Comparison of ENCODE assay signal across 13 cellular contexts in genomic region chr2:201854221-201854801, GRCh38. TPM values are rescaled to one million over a fixed set of nuclear protein-coding genes. Genes with fewer than 3 reads are reported as not detected.
DNase-seq lines count a peak whose midpoint lies in the region; ATAC-seq, FAIRE-seq and TF ChIP-seq lines count a peak whose summit lies in the region.
"Had no signal": no experiment of that assay in that cellular context is flagged by ENCODE, and none has a peak within 500 bp of the region (broad histone marks: within the 10 kb centered on the region; RNA-seq: fewer than 3 reads in every experiment).

No MANE protein-coding gene starts in this region.

- H3K36me3 ChIP-seq in K562 (ENCODE audit: control insufficient read depth, insufficient read depth, low read length) (no peaks in the 10 kb centered on the region), mesenchymal stem cell (ENCODE audit: control insufficient read depth in 1 of 2, insufficient read depth in 2 of 2, low read depth in 1 of 2, low read length in 2 of 2) (no peaks in the 10 kb centered on the region)
- H3K36me3 ChIP-seq: left lung had no signal

- no peaks in the 10 kb centered on the region for H4K20me1 ChIP-seq in K562 (replicated peaks; ENCODE audit: control insufficient read depth, insufficient read depth, low read length)

- H2BK120ac ChIP-seq in mesenchymal stem cell (ENCODE audit: low read depth, low read length): no peak overlapping the region

- H3K18ac ChIP-seq in mesenchymal stem cell (ENCODE audit: low read depth in 1 of 2, low read length in 2 of 2): peak overlapping the region; percentile 65 to 75

- WGBS in K562 (ENCODE audit: insufficient coverage, low coverage, missing lambda C conversion rate): 0% methylated on average over 4 of the region's 4 CpGs
- 0% methylated on average over 4 of the region's 4 CpGs for WGBS in mesenchymal stem cell

- peak overlapping the region in 1 of 2 experiments; percentile 67 for H3K4ac ChIP-seq in mesenchymal stem cell (ENCODE audit: low read depth in 1 of 2, low read length in 2 of 2)

- FAIRE-seq in K562 (lab: Jason Lieb, UNC): no peak

- ATAC-seq in K562 (no peak), GM21619 (IDR thresholded peaks at IDR 0.05; ENCODE audit: unreplicated experiment) (no peak), GM18861 (IDR thresholded peaks at IDR 0.05; ENCODE audit: unreplicated experiment) (no peak)
- ATAC-seq: left lung had no signal

- H3K14ac ChIP-seq in mesenchymal stem cell (ENCODE audit: low read length in 2 of 2): no peak overlapping the region

- H3K23ac ChIP-seq in mesenchymal stem cell (ENCODE audit: low read length in 2 of 2): no peak overlapping the region

- H3K9me3 ChIP-seq in K562 (replicated peaks; ENCODE audit: control insufficient read depth, insufficient read depth, low read depth, low read length) (no peaks in the 10 kb centered on the region), mesenchymal stem cell (ENCODE audit: control insufficient read depth, low read length) (no peaks in the 10 kb centered on the region)
- H3K9me3 ChIP-seq: left lung had no signal

- intact Hi-C loops in K562 (cut with micrococcal nuclease): no loop called here

- no peaks in the 10 kb centered on the region; a peak in 1 of 5 replicates for H3K4me1 ChIP-seq in K562 (replicated peaks in 1 of 2; ENCODE audit: control insufficient read depth in 2 of 2, insufficient read depth in 2 of 2, low read length in 2 of 2)
- H3K4me1 ChIP-seq in mesenchymal stem cell (ENCODE audit: control insufficient read depth, insufficient read depth, low read depth, low read length): peaks cover 6% of the 10 kb centered on the region
- H3K4me1 ChIP-seq: left lung had no signal

- H2AFZ ChIP-seq in K562 (ENCODE audit: low read depth, low read length) (no peak overlapping the region), mesenchymal stem cell (ENCODE audit: low read depth, low read length) (no peak overlapping the region)

- POLR2A ChIA-PET in K562 (lab: Yijun Ruan, JAX): interaction anchor here (1.0 kb wide), 1 partner anchor 16 kb away, joined by 4 read pairs; no protein-coding TSS in a partner anchor

- H3K9me1 ChIP-seq in K562 (ENCODE audit: control insufficient read depth, insufficient read depth, low read length): no peaks in the 10 kb centered on the region

- no peak for TF ChIP-seq CTCF in AG09319 (IDR thresholded peaks at IDR 0.05; ENCODE audit: low read depth, low read length)
- TF ChIP-seq CTCF in K562 (IDR thresholded peaks at IDR 0.05 in 2 of 3, conservative IDR thresholded peaks at IDR 0.05 in 1 of 3; ENCODE audit: insufficient read depth in 2 of 3, low read depth in 1 of 3, low read length in 3 of 3): no peak

- TF ChIP-seq RAD21 in K562 (CRISPR knock-in tag; conservative IDR thresholded peaks at IDR 0.05 in 1 of 2, IDR thresholded peaks at IDR 0.05 in 1 of 2): no peak

- no TSS peak for BruUV-seq in K562 (replicated peaks; lab: Mats Ljungman, UMichigan)

- no peaks in the 10 kb centered on the region for H3K79me1 ChIP-seq in mesenchymal stem cell (replicated peaks; ENCODE audit: low read length, poor library complexity, severe bottlenecking)

- H2BK5ac ChIP-seq in mesenchymal stem cell (ENCODE audit: low read depth, low read length, poor library complexity, severe bottlenecking): no peak overlapping the region

- in situ Hi-C loops in K562 (cut with MboI): loop anchor here (10.0 kb wide), 1 partner anchor 330 kb away; no protein-coding TSS in a partner anchor

- CTCF ChIA-PET in K562 (lab: Yijun Ruan, JAX; ENCODE audit: low intra/inter-chr PET ratio): interaction anchor here (0.6 kb wide), 1 partner anchor 330 kb away, joined by 3 read pairs; no protein-coding TSS in a partner anchor

- no peaks in the 10 kb centered on the region for H3K79me2 ChIP-seq in K562 (ENCODE audit: control insufficient read depth, insufficient read depth, low read length)

- no peak overlapping the region for H2AK5ac ChIP-seq in mesenchymal stem cell (ENCODE audit: low read length, severe bottlenecking)

- H3K4me3 ChIP-seq in K562: no peak overlapping the region
- no peak overlapping the region for H3K4me3 ChIP-seq in mesenchymal stem cell (ENCODE audit: insufficient read depth in 1 of 2, low read depth in 1 of 2, low read length in 2 of 2)
- H3K4me3 ChIP-seq: left lung had no signal

- H3K27me3 ChIP-seq in K562 (ENCODE audit: control insufficient read depth in 2 of 2, insufficient read depth in 2 of 2, low read length in 2 of 2) (peaks cover 3 to 19% of the 10 kb centered on the region in 2 experiments; a peak in 4 of 5 replicates), mesenchymal stem cell (ENCODE audit: control insufficient read depth in 1 of 2, insufficient read depth in 1 of 2, low read length in 2 of 2) (peaks cover 0 to 4% of the 10 kb centered on the region in 2 experiments)

- peak overlapping the region in 1 of 2 experiments; percentile 37 for H2BK12ac ChIP-seq in mesenchymal stem cell (ENCODE audit: low read length in 2 of 2)

- no peak overlapping the region for H2BK15ac ChIP-seq in mesenchymal stem cell (ENCODE audit: low read depth, poor library complexity, severe bottlenecking)

- H3K4me2 ChIP-seq in K562 (ENCODE audit: insufficient read depth, low read length) (no peak overlapping the region), mesenchymal stem cell (ENCODE audit: low read length, poor library complexity, severe bottlenecking) (no peak overlapping the region)

- H4K8ac ChIP-seq in mesenchymal stem cell (ENCODE audit: low read length): peak overlapping the region; percentile 28

- no peak overlapping the region for H4K91ac ChIP-seq in mesenchymal stem cell (ENCODE audit: low read length)

- DNase-seq in AG09319 (ENCODE audit: extremely low read depth, low read depth) (peak; percentile 82), LoVo (ENCODE audit: low spot score) (peak; percentile 37), K562 (ENCODE audit: extremely low read depth in 1 of 4, low spot score in 3 of 4) (no peak), mesenchymal stem cell (peak; percentile 99), NCI-H1694 (lab: John Stamatoyannopoulos, UW) (no peak), NCI-H2029 treated with DMSO at 0.1 percent for 48 hours (lab: John Stamatoyannopoulos, UW) (no peak)
- DNase-seq: activated naive CD4-positive, alpha-beta T cell treated with Interleukin-2 at 50 U/mL for 16 hours; left lung; NCI-H1048 had no signal

- no peak for TF ChIP-seq EP300 in K562 (IDR thresholded peaks at IDR 0.05; ENCODE audit: low read length)

- H3K9ac ChIP-seq in K562 (ENCODE audit: insufficient read depth in 1 of 2, low read depth in 2 of 2, low read length in 2 of 2) (no peak overlapping the region), mesenchymal stem cell (ENCODE audit: low read length) (peak overlapping the region; percentile 4)

- no peak for TF ChIP-seq POLR2A in K562 (conservative IDR thresholded peaks at IDR 0.05)

- no peak overlapping the region for H3K27ac ChIP-seq in K562 (ENCODE audit: extremely low read depth, low read depth, low read length)
- peak overlapping the region; percentile 96 for H3K27ac ChIP-seq in mesenchymal stem cell (ENCODE audit: low read length, poor library complexity, severe bottlenecking)
- H3K27ac ChIP-seq: left lung had no signal

TF ChIP-seq in K562, 482 proteins besides CTCF, POLR2A, EP300 and RAD21:
- TF ChIP-seq KLF6 (CRISPR knock-in tag; IDR thresholded peaks at IDR 0.05; ENCODE audit: borderline replicate concordance) (no peak), CHD4 (IDR thresholded peaks at IDR 0.05; ENCODE audit: insufficient read depth, insufficient replicate concordance, low read depth, low read length, poor library complexity, severe bottlenecking) (no peak), LEF1 (IDR thresholded peaks at IDR 0.05) (no peak), PKNOX1 (IDR thresholded peaks at IDR 0.05) (no peak), RFX1 (IDR thresholded peaks at IDR 0.05) (peak; percentile 17; the same call in 1 of the 2 replicates), ILF3 (IDR thresholded peaks at IDR 0.05; ENCODE audit: borderline replicate concordance) (no peak), ETS2 (tag; IDR thresholded peaks at IDR 0.05; ENCODE audit: borderline replicate concordance, poor library complexity, severe bottlenecking) (no peak), ZBTB7A (IDR thresholded peaks at IDR 0.05; ENCODE audit: borderline replicate concordance, control insufficient read depth, low read depth, low read length) (no peak)

RNA-seq across cellular contexts. Expression of gene CDK15, which starts 48.0 kb away (rescaled TPM):
- not detected in 2 replicates for total RNA-seq in K562 (2011; cell fraction: chromatin; rRNA removed; ENCODE audit: low replicate concordance)
- total RNA-seq in K562 (2011; cell fraction: nucleolus; rRNA removed): not detected in 2 replicates
- not detected in 2 replicates for total RNA-seq in K562 (2011; cell fraction: nucleoplasm; rRNA removed)
- total RNA-seq in K562 (2014; rRNA removed) (not detected in 2 replicates), K562 (2014; rRNA removed; fragmentation: Illumina TruSeq; extraction: Trizol) (not detected in 2 replicates), K562 (2015; rRNA removed; fragmentation: Illumina TruSeq; extraction: Trizol) (0.19 TPM in 1 of 2 replicates, not detected in the other), K562 (2021) (not detected in 2 replicates)
- polyA plus RNA-seq in K562 (2011; rRNA removed) (not detected in 2 replicates), K562 (2014; fragmentation: Illumina TruSeq; extraction: Trizol) (not detected in 2 replicates), K562 (2014; fragmentation: Nextera tagmentation; extraction: Ambion mirVana) (not detected), K562 (2014; rRNA removed) (not detected in 2 replicates)
- not detected in 2 replicates for polyA plus RNA-seq in K562 (2011; cell fraction: cytosol; rRNA removed)
- polyA plus RNA-seq in K562 (2011; cell fraction: nucleus; rRNA removed): not detected in 2 replicates
- 0.13 and 0.18 TPM in 2 replicates for polyA plus RNA-seq in K562 (2012)
- not detected in 2 replicates for polyA minus RNA-seq in K562 (2011; rRNA and poly(A)+ RNA removed)
- not detected in 2 replicates for polyA minus RNA-seq in K562 (2011; cell fraction: cytosol; rRNA and poly(A)+ RNA removed)
- polyA minus RNA-seq in K562 (2011; cell fraction: nucleus; rRNA and poly(A)+ RNA removed): not detected in 2 replicates
- polyA plus RNA-seq in mesenchymal stem cell (2013, experiment 1 of 2): 6.9 TPM
- 6.9 TPM for polyA plus RNA-seq in mesenchymal stem cell (2013, experiment 2 of 2)
- total RNA-seq: OCI-LY7, pulmonary artery endothelial cell had no signal

Comparison
In these comparisons a context has a peak if more than half of its experiments do, and no peak if none do; other contexts are left out.
1. DNase-seq: peak in AG09319 (single experiment), LoVo (single experiment) and mesenchymal stem cell (single experiment); none in K562 (0 of 4), NCI-H1694 (single experiment) and NCI-H2029 treated with DMSO at 0.1 percent for 48 hours (single experiment).